In genomic region chr5:101942321-101942882, GRCh38 we compare ENCODE assay signal across 8 cellular contexts.
DNase-seq lines count a peak whose midpoint lies in the region; ATAC-seq, FAIRE-seq and TF ChIP-seq lines count a peak whose summit lies in the region.

No MANE protein-coding gene starts in this region.

- peak; percentile 81 for ATAC-seq in GM18505 (IDR thresholded peaks at IDR 0.05; ENCODE audit: unreplicated experiment)
- ATAC-seq in HG02798 (IDR thresholded peaks at IDR 0.05; ENCODE audit: poor library complexity, unreplicated experiment) = peak; percentile 83
- ATAC-seq in left lung = peak; percentile 83

- peaks cover 0 to 4% of the 10 kb centered on the region in 2 donors for H3K4me1 ChIP-seq in left lung

- TF ChIP-seq POLR2A in GM18505 (IDR thresholded peaks at IDR 0.05; ENCODE audit: borderline replicate concordance, extremely low read depth, insufficient read depth, insufficient read length) = no peak

- no peaks in the 10 kb centered on the region for H3K36me3 ChIP-seq in left lung

- FAIRE-seq in RCC 7860 (lab: Jason Lieb, UNC) = no peak

- no peak overlapping the region for H3K4me3 ChIP-seq in left lung

- TF ChIP-seq CTCF in left lung (IDR thresholded peaks at IDR 0.05) = peak; percentile 15 to 34

- in situ Hi-C loops in ACHN (cut with HindIII; ENCODE audit: low pct_ligation_motif_present, low pct_unique_long_range_greater_than_20kb, low sequenced_read_pairs) = no loop called here

- intact Hi-C loops in left lung (cut with DNase I) = no loop called here

- no peak overlapping the region for H3K27ac ChIP-seq in left lung

- DNase-seq in ACHN (peak; percentile 41), NCI-H146 (lab: John Stamatoyannopoulos, UW) (peak; percentile 57), astrocyte of the hippocampus (ENCODE audit: low read depth, low spot score) (peak; percentile 56), left lung (peak in 1 of 2 donors; percentile 21), RCC 7860 (ENCODE audit: low spot score) (no peak)
- DNase-seq in activated effector memory CD4-positive, alpha-beta T cell treated with Interleukin-2 at 50 U/mL for 16 hours = no peak

- H3K9me3 ChIP-seq in left lung = no peaks in the 10 kb centered on the region

- no peaks in the 10 kb centered on the region for H3K27me3 ChIP-seq in left lung

Comparison
In these comparisons a context has a peak if more than half of its experiments do, and no peak if none do; other contexts are left out.
1. DNase-seq: peak in ACHN (single experiment), NCI-H146 (single experiment) and astrocyte of the hippocampus (single experiment); none in RCC 7860 (single experiment) and activated effector memory CD4-positive, alpha-beta T cell treated with Interleukin-2 at 50 U/mL for 16 hours (single experiment).
2. Peak in every context shown above with its lines, with median percentiles within 50 percentile points of each other: ATAC-seq.